In the genomic region with DNA sequence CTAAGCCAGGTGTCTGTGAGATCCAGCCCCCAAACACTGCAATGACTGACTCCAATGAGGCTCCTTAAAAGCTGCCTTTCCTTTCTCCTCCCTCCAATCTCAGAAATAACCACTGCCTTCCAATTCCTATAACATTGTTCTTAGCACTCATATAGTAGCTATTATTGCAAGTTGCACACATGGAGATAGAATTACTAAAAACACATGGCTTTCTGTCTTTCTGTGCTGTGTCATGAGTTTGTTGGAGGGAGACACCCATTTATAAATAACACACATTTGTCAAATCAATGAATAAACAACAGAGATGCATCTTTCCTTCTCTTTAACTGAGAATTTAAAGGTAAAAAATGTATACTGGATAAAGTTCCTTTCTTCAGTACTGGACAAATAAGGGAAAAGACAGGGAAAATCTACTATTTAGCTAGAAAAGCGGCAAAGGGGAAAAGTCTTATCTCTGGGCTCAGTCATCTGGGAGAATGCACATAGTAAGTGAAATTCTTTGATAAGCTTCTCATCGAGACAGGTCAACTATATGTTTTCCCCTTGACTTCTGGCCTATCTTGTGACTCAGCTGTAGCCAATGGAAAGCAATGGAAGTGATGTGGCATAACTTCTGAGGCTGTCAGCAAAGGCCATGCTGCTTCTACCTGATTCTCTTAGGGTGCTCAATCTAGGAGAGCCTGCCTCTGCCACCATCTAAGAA, we compare ENCODE assay signal across 19 cellular contexts.
"Had no signal": no experiment of that assay in that cellular context is flagged by ENCODE, and none has a peak within 500 bp of the region (broad histone marks: within the 10 kb centered on the region; RNA-seq: fewer than 3 reads in every experiment).

No MANE protein-coding gene starts in this region.

- H3K9me3 Mint-ChIP-seq: activated naive CD4-positive, alpha-beta T cell treated with anti-CD3 and anti-CD28 coated beads, Interleukin-2, amount 10 ng/mL, durations not matched to agents 7 days and 5 days; activated T-helper 2 cell treated with anti-CD3 and anti-CD28 coated beads, Interferon-gamma antibody, Interleukin-2, Interleukin-4, amounts not matched to agents 10 μg/mL and 5 μg/mL and 100 μg/mL, durations not matched to agents 14 hours and 24 hours and 36 hours; naive thymus-derived CD8-positive, alpha-beta T cell; stimulated activated effector memory CD8-positive, alpha-beta T cell treated with anti-CD3 and anti-CD28 coated beads, Interleukin-12 subunit alpha, Interleukin-12 subunit beta, amount 100 ng/mL, for 72 hours; T-cell had no signal

- H3K4me3 ChIP-seq: colonic mucosa, esophagus squamous epithelium, hepatocyte, left lung, mucosa of descending colon, thoracic aorta, upper lobe of right lung had no signal

- H2AFZ ChIP-seq: hepatocyte had no signal

- H3K36me3 Mint-ChIP-seq: activated naive CD4-positive, alpha-beta T cell treated with anti-CD3 and anti-CD28 coated beads, Interleukin-2, amount 10 ng/mL, durations not matched to agents 7 days and 5 days; naive thymus-derived CD8-positive, alpha-beta T cell; stimulated activated effector memory CD8-positive, alpha-beta T cell treated with anti-CD3 and anti-CD28 coated beads, Interleukin-12 subunit alpha, Interleukin-12 subunit beta, amount 100 ng/mL, for 72 hours; T-cell had no signal

- H3K27ac Mint-ChIP-seq: activated naive CD4-positive, alpha-beta T cell treated with anti-CD3 and anti-CD28 coated beads, Interleukin-2, amount 10 ng/mL, durations not matched to agents 7 days and 5 days; activated T-helper 2 cell treated with anti-CD3 and anti-CD28 coated beads, Interferon-gamma antibody, Interleukin-2, Interleukin-4, amounts not matched to agents 10 μg/mL and 5 μg/mL and 100 μg/mL, durations not matched to agents 14 hours and 24 hours and 36 hours; naive thymus-derived CD8-positive, alpha-beta T cell; stimulated activated effector memory CD8-positive, alpha-beta T cell treated with anti-CD3 and anti-CD28 coated beads, Interleukin-12 subunit alpha, Interleukin-12 subunit beta, amount 100 ng/mL, for 72 hours; T-cell had no signal

- H3K79me2 ChIP-seq: hepatocyte had no signal

- DNase-seq: activated naive CD4-positive, alpha-beta T cell treated with anti-CD3 and anti-CD28 coated beads, Interleukin-2, amount 10 ng/mL, durations not matched to agents 7 days and 5 days; caudate nucleus; colonic mucosa; esophagus squamous epithelium; kidney; left lung; mammary epithelial cell; mucosa of descending colon; naive thymus-derived CD8-positive, alpha-beta T cell; retina; T-cell; T1000; upper lobe of right lung had no signal

- H3K36me3 ChIP-seq: colonic mucosa, esophagus squamous epithelium, left lung, neutrophil, thoracic aorta, upper lobe of right lung had no signal

- H3K4me2 ChIP-seq: hepatocyte had no signal

- H3K9me3 ChIP-seq: colonic mucosa, esophagus squamous epithelium, left lung, mucosa of descending colon, neutrophil, thoracic aorta, upper lobe of right lung had no signal

- ATAC-seq: activated CD4-positive, CD25-positive, alpha-beta regulatory T cell treated with anti-CD3 and anti-CD28 coated beads, Interleukin-2, amount 50 U/mL, for 24 hours; mucosa of descending colon; naive thymus-derived CD8-positive, alpha-beta T cell; stimulated activated effector memory CD8-positive, alpha-beta T cell treated with anti-CD3 and anti-CD28 coated beads, Interleukin-12 subunit alpha, Interleukin-12 subunit beta, amount 100 ng/mL, for 72 hours; T-cell; upper lobe of right lung had no signal

- H3K27me3 ChIP-seq: colonic mucosa, esophagus squamous epithelium, hepatocyte, left lung, upper lobe of right lung had no signal

- H3K4me1 ChIP-seq: colonic mucosa, left lung, upper lobe of right lung had no signal

- H3K27ac ChIP-seq: colonic mucosa, esophagus squamous epithelium, hepatocyte, neutrophil, thoracic aorta, upper lobe of right lung had no signal

- H3K4me3 Mint-ChIP-seq: activated naive CD4-positive, alpha-beta T cell treated with anti-CD3 and anti-CD28 coated beads, Interleukin-2, amount 10 ng/mL, durations not matched to agents 7 days and 5 days; naive thymus-derived CD8-positive, alpha-beta T cell; stimulated activated effector memory CD8-positive, alpha-beta T cell treated with anti-CD3 and anti-CD28 coated beads, Interleukin-12 subunit alpha, Interleukin-12 subunit beta, amount 100 ng/mL, for 72 hours; T-cell had no signal
